ENCODE assay signal across 9 cellular contexts in genomic region chr11:99739464-99740089, GRCh38.
A peak's percentile ranks its signal among the peaks of the same experiment; 100 is the strongest.
DNase-seq lines count a peak whose midpoint lies in the region; ATAC-seq, FAIRE-seq and TF ChIP-seq lines count a peak whose summit lies in the region.
"Had no signal": no experiment of that assay in that cellular context is flagged by ENCODE, and none has a peak within 500 bp of the region (broad histone marks: within the 10 kb centered on the region; RNA-seq: fewer than 3 reads in every experiment).

No MANE protein-coding gene starts in this region.

- H3K27ac ChIP-seq in H1 (ENCODE audit: low read depth, low read length), result no peak overlapping the region
- H3K27ac ChIP-seq in uterus, result no peak overlapping the region

- H3K27me3 Mint-ChIP-seq in HFFc6 (ENCODE audit: insufficient read depth), result no peaks in the 10 kb centered on the region

- peaks cover 21% of the 10 kb centered on the region for H3K9me3 Mint-ChIP-seq in HFFc6

- H3K4me1 Mint-ChIP-seq in HFFc6 (ENCODE audit: low read depth), result no peaks in the 10 kb centered on the region

- CTCF ChIA-PET in H1 (lab: Charles Lee; ENCODE audit: partially characterized antibody), result interaction anchor here (0.6 to 2.9 kb wide), 14 partner anchors 11 to 1510 kb away, joined by 3 to 12 read pairs (median 3); no protein-coding TSS in a partner anchor

- no peak overlapping the region for H2AK5ac ChIP-seq in H1 (ENCODE audit: low read depth, low read length)

- H2BK15ac ChIP-seq in H1 (ENCODE audit: low read length), result no peak overlapping the region

- DNase-seq in COLO829 (ENCODE audit: low spot score) (peak; percentile 9), HFFc6 (no peak), NOMO-1 treated with DMSO at 0.1 percent for 48 hours (lab: John Stamatoyannopoulos, UW; ENCODE audit: unreplicated experiment) (peak; percentile 27), H1 (ENCODE audit: low read depth in 1 of 2, low spot score in 2 of 2) (peak in 1 of 2 experiments; percentile 7), pons (ENCODE audit: low spot score) (peak; percentile 31), uterus (no peak), anterior cingulate cortex (lab: John Stamatoyannopoulos, UW) (no peak)

- no peak overlapping the region for H4K91ac ChIP-seq in H1 (replicated peaks; ENCODE audit: insufficient read length, low read length)

- H2AFZ ChIP-seq in H1 (ENCODE audit: low read length), result no peak overlapping the region

- H3K27me3 ChIP-seq in H1 (replicated peaks in 1 of 4; ENCODE audit: control insufficient read depth in 3 of 4, extremely low read depth in 1 of 4, insufficient read depth in 3 of 4, low read length in 3 of 4) (no peaks in the 10 kb centered on the region), uterus (no peaks in the 10 kb centered on the region)

- no peaks in the 10 kb centered on the region for H3K79me1 ChIP-seq in H1 (ENCODE audit: low read depth, low read length)

- H3K36me3 Mint-ChIP-seq in HFFc6 (ENCODE audit: low read depth), result no peaks in the 10 kb centered on the region

- H2BK5ac ChIP-seq in H1 (ENCODE audit: low read depth, low read length), result no peak overlapping the region

- TF ChIP-seq RAD21 in H1 (IDR thresholded peaks at IDR 0.05 in 1 of 2, conservative IDR thresholded peaks at IDR 0.05 in 1 of 2; ENCODE audit: low read depth in 2 of 2, low read length in 2 of 2), result peak; percentile 83 to 84

- H3K14ac ChIP-seq in H1 (ENCODE audit: insufficient read length), result no peak overlapping the region

- no peak overlapping the region for H3K27ac Mint-ChIP-seq in HFFc6

- TF ChIP-seq EP300 in H1 (IDR thresholded peaks at IDR 0.05; ENCODE audit: borderline replicate concordance in 1 of 2, low read depth in 2 of 2, low read length in 2 of 2), result no peak

- no peak for ATAC-seq in GM19351 (IDR thresholded peaks at IDR 0.05; ENCODE audit: unreplicated experiment)

- no peak overlapping the region for H3K4me3 Mint-ChIP-seq in HFFc6

- H2BK120ac ChIP-seq in H1 (replicated peaks; ENCODE audit: low read depth, low read length), result no peak overlapping the region

- no peak overlapping the region for H4K8ac ChIP-seq in H1 (ENCODE audit: extremely low read depth, insufficient read depth, low read length)

- H3K23ac ChIP-seq in H1 (ENCODE audit: insufficient read length), result no peak overlapping the region

- H2BK20ac ChIP-seq in H1 (ENCODE audit: low read length), result no peak overlapping the region

- H3K4me1 ChIP-seq in H1 (replicated peaks in 1 of 4; ENCODE audit: control insufficient read depth in 3 of 4, insufficient read depth in 4 of 4, low read length in 3 of 4), result no peaks in the 10 kb centered on the region
- no peaks in the 10 kb centered on the region for H3K4me1 ChIP-seq in uterus

- no peak overlapping the region for H3K18ac ChIP-seq in H1 (ENCODE audit: extremely low read depth, low read length)

- H3K36me3 ChIP-seq in H1 (ENCODE audit: control insufficient read depth in 2 of 4, insufficient read depth in 4 of 4, low read length in 3 of 4) (no peaks in the 10 kb centered on the region), uterus (no peaks in the 10 kb centered on the region)

- H3K56ac ChIP-seq in H1 (replicated peaks; ENCODE audit: insufficient read length, low read depth, low read length), result no peak overlapping the region

- H3K4me3 ChIP-seq in H1 (ENCODE audit: extremely low read depth in 1 of 4, insufficient read depth in 2 of 4, low read depth in 3 of 4, low read length in 4 of 4) (no peak overlapping the region), uterus (no peak overlapping the region)

- H3K4ac ChIP-seq in H1 (replicated peaks; ENCODE audit: insufficient read length, low read depth, low read length), result no peak overlapping the region

- TF ChIP-seq CTCF in HFFc6 (IDR thresholded peaks at IDR 0.05) (peak; percentile 63), H1 (IDR thresholded peaks at IDR 0.05; ENCODE audit: control extremely low read depth in 1 of 3, insufficient read depth in 1 of 3, low read depth in 1 of 3, low read length in 3 of 3) (peak in 2 of 3 experiments; percentile 47 to 61; a peak in 2 of 4 replicates), uterus (IDR thresholded peaks at IDR 0.05) (peak in 2 of 4 experiments; percentile 20 to 42)

- no peak overlapping the region for H4K5ac ChIP-seq in H1 (ENCODE audit: insufficient read length, low read depth, low read length)

- POLR2A ChIA-PET in H1 (lab: Charles Lee; ENCODE audit: partially characterized antibody), result no interaction called here

- no peaks in the 10 kb centered on the region for H3K79me2 ChIP-seq in H1 (ENCODE audit: control insufficient read depth in 1 of 2, insufficient read depth in 2 of 2, low read length in 2 of 2)

- no peak overlapping the region for H2BK12ac ChIP-seq in H1 (ENCODE audit: low read depth, low read length)

- no peak for TF ChIP-seq POLR2A in H1 (IDR thresholded peaks at IDR 0.05; ENCODE audit: control extremely low read depth in 1 of 2, low read depth in 2 of 2, low read length in 2 of 2)
- TF ChIP-seq POLR2A in uterus (IDR thresholded peaks at IDR 0.05), result no peak

- H3K9me3 ChIP-seq in H1 (ENCODE audit: insufficient read depth in 2 of 2, low read depth in 1 of 2, low read length in 1 of 2), result no peaks in the 10 kb centered on the region
- no peaks in the 10 kb centered on the region for H3K9me3 ChIP-seq in uterus

- no peaks in the 10 kb centered on the region for H4K20me1 ChIP-seq in H1 (replicated peaks in 1 of 2; ENCODE audit: control insufficient read depth in 1 of 2, insufficient read depth in 2 of 2, low read length in 2 of 2)

- peak; percentile 19 for FAIRE-seq in H1 (lab: Jason Lieb, UNC)
- FAIRE-seq: endothelial cell of umbilical vein had no signal

- H3K4me2 ChIP-seq in H1 (ENCODE audit: insufficient read depth in 1 of 2, low read depth in 2 of 2, low read length in 2 of 2), result no peak overlapping the region

- no peaks in the 10 kb centered on the region; the same call in 1 of the 2 replicates for H3K23me2 ChIP-seq in H1 (ENCODE audit: low read depth, low read length)

- intact Hi-C loops in uterus (cut with DNase I; ENCODE audit: low total_unique reads), result no loop called here

- WGBS in H1 (ENCODE audit: extremely low coverage in 1 of 2, insufficient coverage in 1 of 2, insufficient read length in 1 of 2, insufficient replicate concordance in 2 of 2, low coverage in 1 of 2, low lambda C conversion rate in 2 of 2, missing lambda C conversion rate in 1 of 2), 2 experiments, result 45% methylated on average over 4 of the region's 4 CpGs; no CpG with 5 or more reads in 1 of the 2 experiments

- H3K9ac ChIP-seq in H1 (replicated peaks in 1 of 4; ENCODE audit: extremely low read depth in 1 of 4, low read depth in 3 of 4, low read length in 3 of 4), result no peak overlapping the region

TF ChIP-seq in H1, 55 proteins besides CTCF, POLR2A, EP300 and RAD21:
- TF ChIP-seq SRF (IDR thresholded peaks at IDR 0.05; ENCODE audit: low read depth, low read length) (no peak), SAP30 (IDR thresholded peaks at IDR 0.05; ENCODE audit: insufficient read depth, insufficient replicate concordance, low read length) (no peak), JUND (IDR thresholded peaks at IDR 0.05; ENCODE audit: low read length) (no peak; the same call in 1 of the 2 replicates), TAF1 (IDR thresholded peaks at IDR 0.05; ENCODE audit: low read depth, low read length) (no peak), CTBP2 (IDR thresholded peaks at IDR 0.05; ENCODE audit: borderline replicate concordance, insufficient read depth, insufficient read length, low read length) (no peak), NANOG (IDR thresholded peaks at IDR 0.05; ENCODE audit: insufficient read depth, low read depth, low read length, poor library complexity, severe bottlenecking) (no peak), TCF12 (IDR thresholded peaks at IDR 0.05; ENCODE audit: low read depth, low read length) (no peak), EGR1 (IDR thresholded peaks at IDR 0.05; ENCODE audit: borderline replicate concordance, low read depth, low read length) (no peak), POU5F1 (IDR thresholded peaks at IDR 0.05; ENCODE audit: low read depth, low read length) (no peak), CEBPB (IDR thresholded peaks at IDR 0.05; ENCODE audit: low read depth, low read length) (no peak), HDAC6 (IDR thresholded peaks at IDR 0.05; ENCODE audit: low read depth, low read length) (no peak), GTF2F1 (IDR thresholded peaks at IDR 0.05; ENCODE audit: borderline replicate concordance, low read depth, low read length) (no peak)
- TF ChIP-seq, protein P1, sequence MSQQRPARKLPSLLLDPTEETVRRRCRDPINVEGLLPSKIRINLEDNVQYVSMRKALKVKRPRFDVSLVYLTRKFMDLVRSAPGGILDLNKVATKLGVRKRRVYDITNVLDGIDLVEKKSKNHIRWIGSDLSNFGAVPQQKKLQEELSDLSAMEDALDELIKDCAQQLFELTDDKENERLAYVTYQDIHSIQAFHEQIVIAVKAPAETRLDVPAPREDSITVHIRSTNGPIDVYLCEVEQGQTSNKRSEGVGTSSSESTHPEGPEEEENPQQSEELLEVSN (IDR thresholded peaks at IDR 0.05), result no peak

Comparison
In these comparisons a context has a peak if more than half of its experiments do, and no peak if none do; other contexts are left out.
1. DNase-seq: peak in COLO829 (single experiment), NOMO-1 treated with DMSO at 0.1 percent for 48 hours (single experiment) and pons (single experiment); none in HFFc6 (single experiment), uterus (0 of 2) and anterior cingulate cortex (0 of 58).